In the genomic region with DNA sequence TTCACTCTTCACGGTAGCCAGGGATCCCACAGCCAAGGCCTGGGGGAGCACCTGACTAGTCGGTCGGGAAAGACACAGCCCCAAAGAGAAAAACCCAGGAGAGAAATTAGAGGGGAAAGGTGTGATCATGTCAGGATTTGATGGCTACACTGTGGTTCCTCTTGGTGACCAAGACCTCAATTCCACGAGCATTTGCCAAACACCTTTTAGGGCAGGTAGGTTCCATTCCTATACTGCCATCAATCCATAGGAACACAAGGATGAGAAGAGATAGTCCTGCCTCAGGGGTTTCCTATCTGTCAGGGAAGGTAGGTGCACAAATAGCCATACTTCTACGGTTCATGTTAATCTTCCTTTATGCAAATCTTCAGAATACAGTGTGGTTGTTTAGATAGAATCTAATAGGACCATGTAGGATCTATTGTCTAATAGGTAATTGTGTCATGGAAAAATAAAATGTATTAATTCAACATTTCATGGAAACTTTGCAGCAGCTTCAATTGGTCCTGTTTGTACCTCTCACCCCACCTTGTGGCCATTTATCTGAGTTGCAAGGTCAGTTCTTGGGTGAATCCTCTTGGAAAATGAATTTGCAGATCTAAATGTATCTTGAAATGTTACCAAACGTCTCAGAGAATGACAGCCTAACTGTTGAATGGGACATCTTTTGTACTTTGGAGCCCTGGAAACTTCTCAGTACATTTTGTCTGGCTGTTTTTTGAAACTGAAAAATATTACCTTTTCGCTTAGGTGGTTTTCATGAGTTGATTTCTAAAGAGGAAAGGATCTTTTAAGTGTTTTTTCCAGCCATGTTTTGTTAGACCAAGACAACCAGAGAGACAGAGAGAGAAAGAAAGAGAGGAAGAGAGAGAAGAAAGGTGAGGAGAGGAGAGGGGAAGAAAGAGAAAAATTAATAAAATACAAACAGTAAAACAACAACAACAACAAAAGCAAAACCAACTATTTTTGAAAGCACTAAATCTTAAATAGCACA, we compare ENCODE assay signal across 9 cellular contexts. TPM values are rescaled to one million over a fixed set of nuclear protein-coding genes. Genes with fewer than 3 reads are reported as not detected.
DNase-seq lines count a peak whose midpoint lies in the region; ATAC-seq and TF ChIP-seq lines count a peak whose summit lies in the region.
"Had no signal": no experiment of that assay in that cellular context is flagged by ENCODE, and none has a peak within 500 bp of the region (broad histone marks: within the 10 kb centered on the region; RNA-seq: fewer than 3 reads in every experiment).

No MANE protein-coding gene starts in this region.

- WGBS in sigmoid colon, 2 donors: 68 to 73% methylated on average over 7 of the region's 7 CpGs
- WGBS in aorta, 2 donors: 65 to 66% methylated on average over 7 of the region's 7 CpGs

- ATAC-seq in aorta (ENCODE audit: low FRiP score) (no peak), HG03280 (IDR thresholded peaks at IDR 0.05; ENCODE audit: unreplicated experiment) (no peak)
- ATAC-seq: naive thymus-derived CD8-positive, alpha-beta T cell had no signal

- CTCF ChIA-PET in activated CD4-positive, alpha-beta memory T cell treated with anti-CD3 and anti-CD28 coated beads, Interleukin-2, amount 10 ng/mL, durations not matched to agents 7 days and 5 days (lab: Charles Lee): interaction anchor here (0.6 to 1.4 kb wide), 3 partner anchors 254 to 400 kb away, joined by 3 to 10 read pairs (median 3); no protein-coding TSS in a partner anchor

- H3K4me3 Mint-ChIP-seq in activated CD4-positive, alpha-beta memory T cell treated with anti-CD3 and anti-CD28 coated beads, Interleukin-2, amount 10 ng/mL, durations not matched to agents 7 days and 5 days: no peak overlapping the region
- H3K4me3 Mint-ChIP-seq: naive thymus-derived CD8-positive, alpha-beta T cell had no signal

- TF ChIP-seq EP300 in sigmoid colon (IDR thresholded peaks at IDR 0.05): no peak

- no peaks in the 10 kb centered on the region for H3K4me1 Mint-ChIP-seq in activated CD4-positive, alpha-beta memory T cell treated with anti-CD3 and anti-CD28 coated beads, Interleukin-2, amount 10 ng/mL, durations not matched to agents 7 days and 5 days
- H3K4me1 Mint-ChIP-seq: naive thymus-derived CD8-positive, alpha-beta T cell had no signal

- no peak overlapping the region for H3K27ac Mint-ChIP-seq in activated CD4-positive, alpha-beta memory T cell treated with anti-CD3 and anti-CD28 coated beads, Interleukin-2, amount 10 ng/mL, durations not matched to agents 7 days and 5 days
- H3K27ac Mint-ChIP-seq: naive thymus-derived CD8-positive, alpha-beta T cell had no signal

- POLR2A ChIA-PET in activated CD4-positive, alpha-beta memory T cell treated with anti-CD3 and anti-CD28 coated beads, Interleukin-2, amount 10 ng/mL, durations not matched to agents 7 days and 5 days (lab: Charles Lee): interaction anchor here (1.6 kb wide), 1 partner anchor 255 kb away, joined by 4 read pairs; no protein-coding TSS in a partner anchor

- H3K36me3 Mint-ChIP-seq in activated CD4-positive, alpha-beta memory T cell treated with anti-CD3 and anti-CD28 coated beads, Interleukin-2, amount 10 ng/mL, durations not matched to agents 7 days and 5 days (ENCODE audit: low read depth): no peaks in the 10 kb centered on the region
- H3K36me3 Mint-ChIP-seq: naive thymus-derived CD8-positive, alpha-beta T cell had no signal

- no peaks in the 10 kb centered on the region for H3K9me3 ChIP-seq in sigmoid colon
- H3K9me3 ChIP-seq in aorta (ENCODE audit: control insufficient read depth, low read length): no peaks in the 10 kb centered on the region

- no peak for TF ChIP-seq POLR2A in sigmoid colon (IDR thresholded peaks at IDR 0.05)

- no peaks in the 10 kb centered on the region for H3K4me1 ChIP-seq in sigmoid colon
- H3K4me1 ChIP-seq in aorta (ENCODE audit: control insufficient read depth in 1 of 2, insufficient read depth in 2 of 2, low read length in 2 of 2): no peaks in the 10 kb centered on the region

- H3K27ac ChIP-seq in sigmoid colon (no peak overlapping the region), aorta (ENCODE audit: low read depth in 1 of 2, low read length in 2 of 2) (no peak overlapping the region)

- H3K27me3 ChIP-seq in sigmoid colon: no peaks in the 10 kb centered on the region
- no peaks in the 10 kb centered on the region for H3K27me3 ChIP-seq in aorta (ENCODE audit: control insufficient read depth in 1 of 2, insufficient read depth in 2 of 2, low read length in 1 of 2)

- TF ChIP-seq CTCF in sigmoid colon (IDR thresholded peaks at IDR 0.05): peak; percentile 14 to 79 (median 70)

- H3K4me3 ChIP-seq in sigmoid colon: no peak overlapping the region
- no peak overlapping the region for H3K4me3 ChIP-seq in aorta (ENCODE audit: low read length in 2 of 2)

- H3K27me3 Mint-ChIP-seq in activated CD4-positive, alpha-beta memory T cell treated with anti-CD3 and anti-CD28 coated beads, Interleukin-2, amount 10 ng/mL, durations not matched to agents 7 days and 5 days: peaks cover 4% of the 10 kb centered on the region

- DNase-seq in A172 (ENCODE audit: low spot score) (peak; percentile 48), DMS53 (lab: John Stamatoyannopoulos, UW) (peak; percentile 71), MV-4-11 (lab: John Stamatoyannopoulos, UW) (peak; percentile 47), head of caudate nucleus (peak in 33 of 42 donors; percentile 9 to 78 (median 53)), sigmoid colon (no peak), aorta (no peak)
- DNase-seq in activated CD4-positive, alpha-beta memory T cell treated with anti-CD3 and anti-CD28 coated beads, Interleukin-2, amount 10 ng/mL, durations not matched to agents 7 days and 5 days: peak; percentile 32

- H3K36me3 ChIP-seq in sigmoid colon: no peaks in the 10 kb centered on the region
- H3K36me3 ChIP-seq in aorta (ENCODE audit: control insufficient read depth in 1 of 2, insufficient read depth in 2 of 2, low read length in 1 of 2): no peaks in the 10 kb centered on the region

- no peaks in the 10 kb centered on the region for H3K9me3 Mint-ChIP-seq in activated CD4-positive, alpha-beta memory T cell treated with anti-CD3 and anti-CD28 coated beads, Interleukin-2, amount 10 ng/mL, durations not matched to agents 7 days and 5 days
- H3K9me3 Mint-ChIP-seq: naive thymus-derived CD8-positive, alpha-beta T cell had no signal

- intact Hi-C loops in head of caudate nucleus (cut with DNase I) (loop anchor here (5.0 kb wide), 1 partner anchor 263 kb away; no protein-coding TSS in a partner anchor), sigmoid colon (cut with DNase I) (loop anchor here (1.0 kb wide), 1 partner anchor 255 kb away; no protein-coding TSS in a partner anchor), aorta (cut with DNase I) (loop anchor here in 1 of 2 donors (2.0 kb wide), 1 partner anchor 254 kb away; no protein-coding TSS in a partner anchor)

RNA-seq across cellular contexts. Expression of a gene that starts 33.7 kb away (rescaled TPM):
- total RNA-seq in A172 (2014; rRNA removed; shearing (Covaris generic)): 0.19 TPM in 1 of 2 replicates, not detected in the other
- not detected for total RNA-seq in activated CD4-positive, alpha-beta memory T cell treated with anti-CD3 and anti-CD28 coated beads, Interleukin-2, amount 10 ng/mL, durations not matched to agents 7 days and 5 days
- under 1 TPM in 1 of 4 donors, not detected in 3; under 0.01 TPM for total RNA-seq in sigmoid colon
- polyA plus RNA-seq in sigmoid colon: 1 to 10 TPM; 2.3 to 2.4 (median 2.3) TPM
- not detected for total RNA-seq in aorta
- polyA plus RNA-seq in aorta: 1 to 10 TPM in 1 of 2 donors, not detected in 1; 1.6 TPM
- total RNA-seq: naive thymus-derived CD8-positive, alpha-beta T cell had no signal
- polyA plus RNA-seq: naive thymus-derived CD8-positive, alpha-beta T cell had no signal

Comparison
In these comparisons a context has a peak if more than half of its experiments do, and no peak if none do; other contexts are left out.
1. DNase-seq: peak in A172 (single experiment), DMS53 (single experiment), MV-4-11 (single experiment), activated CD4-positive, alpha-beta memory T cell treated with anti-CD3 and anti-CD28 coated beads, Interleukin-2, amount 10 ng/mL, durations not matched to agents 7 days and 5 days (single experiment) and head of caudate nucleus (33 of 42); none in sigmoid colon (single experiment) and aorta (0 of 2).